In genomic region chr4:67054901-67055300, GRCh38 we compare ENCODE assay signal across 18 cellular contexts.
"Had no signal": no experiment of that assay in that cellular context is flagged by ENCODE, and none has a peak within 500 bp of the region (broad histone marks: within the 10 kb centered on the region; RNA-seq: fewer than 3 reads in every experiment).

No MANE protein-coding gene starts in this region.

- H3K9ac ChIP-seq: neural progenitor cell, parathyroid adenoma had no signal

- H3K27ac ChIP-seq: esophagus squamous epithelium, left ventricle myocardium inferior, lower lobe of right lung, neural progenitor cell, parathyroid adenoma, sigmoid colon, skin epidermis, stomach had no signal

- FAIRE-seq: kidney had no signal

- H3K4me3 ChIP-seq: esophagus squamous epithelium, left ventricle myocardium inferior, lower lobe of right lung, neural progenitor cell, sigmoid colon, skin epidermis, stomach had no signal

- ATAC-seq: left cardiac atrium; lower lobe of right lung; natural killer cell treated with Interleukin-12 subunit alpha and Interleukin-12 subunit beta and Interleukin-15 and Interleukin-18, amount 100 ng/mL, for 72 hours had no signal

- H3K36me3 ChIP-seq: esophagus squamous epithelium, left ventricle myocardium inferior, lower lobe of right lung, neural progenitor cell, sigmoid colon, stomach had no signal

- H3K4me1 ChIP-seq: esophagus squamous epithelium, left ventricle myocardium inferior, lower lobe of right lung, neural progenitor cell, parathyroid adenoma, sigmoid colon, stomach had no signal

- H3K9me3 ChIP-seq: esophagus squamous epithelium, left ventricle myocardium inferior, lower lobe of right lung, sigmoid colon, stomach had no signal

- H3K27me3 ChIP-seq: esophagus squamous epithelium, neural progenitor cell, sigmoid colon, stomach had no signal

- DNase-seq: dermis blood vessel endothelial cell; esophagus squamous epithelium; foreskin fibroblast; immature natural killer cell; kidney; left cardiac atrium; left ventricle myocardium inferior; lower lobe of right lung; occipital lobe; sigmoid colon; stimulated activated CD4-positive, alpha-beta T cell treated with anti-CD3 and anti-CD28 coated beads, Interleukin-2, amount 100 ng/mL, for 24 hours; stimulated activated naive CD4-positive, alpha-beta T cell; stomach; trophoblast cell had no signal
